In the genomic region with DNA sequence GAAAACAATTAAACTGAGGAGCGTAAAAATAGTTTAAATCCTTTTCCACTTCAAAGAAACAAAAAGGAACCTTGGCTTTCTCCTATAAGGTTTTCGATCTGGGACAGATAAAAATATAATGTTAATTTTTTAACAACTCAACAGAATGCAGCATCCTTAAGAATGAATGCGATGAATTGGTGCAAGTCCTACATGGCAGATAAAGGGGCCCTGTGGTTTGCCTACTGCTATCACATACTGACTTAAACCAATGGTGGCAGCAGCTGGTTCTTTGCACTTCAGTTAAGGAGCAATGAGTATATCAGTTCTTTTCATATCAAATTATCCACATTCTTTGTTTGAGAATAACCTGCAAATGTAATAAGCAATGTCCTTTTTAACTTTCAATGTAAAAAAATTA, we compare ENCODE assay signal across 17 cellular contexts. TPM values are rescaled to one million over a fixed set of nuclear protein-coding genes. Genes with fewer than 3 reads are reported as not detected.
"Had no signal": no experiment of that assay in that cellular context is flagged by ENCODE, and none has a peak within 500 bp of the region (broad histone marks: within the 10 kb centered on the region; RNA-seq: fewer than 3 reads in every experiment).

No MANE protein-coding gene starts in this region.

- H3K27ac ChIP-seq: ascending aorta, cardiac muscle cell, colonic mucosa, upper lobe of right lung had no signal

- DNase-seq: activated CD4-positive, alpha-beta memory T cell treated with anti-CD3 and anti-CD28 coated beads for 36 hours; activated gamma-delta T cell treated with Interleukin-2 at 50 U/mL for 16 hours; activated naive CD8-positive, alpha-beta T cell treated with anti-CD3 and anti-CD28 coated beads, Interleukin-2, amount 10 ng/mL, durations not matched to agents 7 days and 5 days; activated T-cell treated with anti-CD3 and anti-CD28 coated beads, Interleukin-2, amount 50 U/mL, for 72 hours; colonic mucosa; hypothalamus; nephron progenitor cell; stimulated activated CD4-positive, alpha-beta T cell treated with anti-CD3 and anti-CD28 coated beads, Interleukin-2, amount 100 ng/mL, for 24 hours; stimulated activated naive B cell treated with anti-CD40 and anti-IgM and Interleukin-4, amounts not matched to agents 10 μg/mL and 1 μg/mL and 100 μg/mL, for 72 hours; substantia nigra; T-helper 9 cell; upper lobe of right lung had no signal

- H3K36me3 ChIP-seq: ascending aorta, cardiac muscle cell, colonic mucosa, upper lobe of right lung had no signal

- H3K27me3 ChIP-seq: ascending aorta, cardiac muscle cell, colonic mucosa, upper lobe of right lung had no signal

- H3K4me1 ChIP-seq: ascending aorta, colonic mucosa, upper lobe of right lung had no signal

- H3K9me3 ChIP-seq: ascending aorta, colonic mucosa, upper lobe of right lung had no signal

- H3K4me3 ChIP-seq: ascending aorta, cardiac muscle cell, colonic mucosa, lung, upper lobe of right lung had no signal

- ATAC-seq: activated T-cell treated with anti-CD3 and anti-CD28 coated beads, Interleukin-2, amount 50 U/mL, for 72 hours; sciatic nerve; stimulated activated naive B cell treated with anti-CD40 and anti-IgM and Interleukin-4, amounts not matched to agents 10 μg/mL and 1 μg/mL and 100 μg/mL, for 72 hours; upper lobe of right lung had no signal

RNA-seq across cellular contexts. Expression of gene TYRP1, which starts 12.4 kb away (rescaled TPM):
- total RNA-seq: activated CD4-positive, alpha-beta memory T cell treated with anti-CD3 and anti-CD28 coated beads for 36 hours; activated naive CD8-positive, alpha-beta T cell treated with anti-CD3 and anti-CD28 coated beads, Interleukin-2, amount 10 ng/mL, durations not matched to agents 7 days and 5 days; activated T-cell treated with anti-CD3 and anti-CD28 coated beads, Interleukin-2, amount 50 U/mL, for 72 hours; ascending aorta; glomerular endothelial cell; sciatic nerve had no signal
